9 cellular contexts compared by ENCODE assay signal in the genomic region with DNA sequence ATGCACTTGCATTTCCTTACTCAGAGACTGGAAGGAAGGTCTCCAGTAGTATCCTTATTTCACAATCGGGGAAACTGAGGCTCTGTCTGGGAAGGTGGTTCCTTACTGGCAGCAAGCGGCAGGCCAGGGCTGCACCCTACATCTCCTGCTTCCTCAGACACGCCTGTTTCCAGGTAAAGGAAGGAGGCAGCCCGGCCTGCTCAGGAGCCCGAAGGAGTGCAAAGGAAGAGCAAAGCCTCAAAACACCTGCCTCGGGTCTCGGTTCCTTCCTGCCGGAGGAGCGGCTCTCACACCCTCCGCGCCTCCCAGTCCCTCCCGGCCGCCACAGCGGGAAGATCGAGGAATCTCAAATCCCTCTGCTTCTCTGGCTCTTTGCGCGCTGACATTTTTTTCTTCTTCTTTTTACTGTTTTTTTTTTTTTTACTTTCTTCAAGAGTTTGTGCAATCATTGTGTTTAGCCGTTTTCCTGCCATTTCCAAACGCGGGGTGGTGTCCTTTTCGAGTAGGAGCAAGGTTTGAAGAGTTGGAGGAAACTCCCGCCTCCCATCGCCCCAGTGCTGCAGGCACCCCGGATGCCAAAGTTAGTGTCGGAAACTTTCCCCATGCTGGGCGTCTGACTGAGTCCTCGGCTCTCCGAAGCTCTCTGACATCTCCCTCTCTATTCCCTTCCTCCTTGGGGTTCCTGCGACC. TPM values are rescaled to one million over a fixed set of nuclear protein-coding genes. Genes with fewer than 3 reads are reported as not detected.
DNase-seq lines count a peak whose midpoint lies in the region; ATAC-seq and TF ChIP-seq lines count a peak whose summit lies in the region.
"Had no signal": no experiment of that assay in that cellular context is flagged by ENCODE, and none has a peak within 500 bp of the region (broad histone marks: within the 10 kb centered on the region; RNA-seq: fewer than 3 reads in every experiment).

No MANE protein-coding gene starts in this region.

- H3K9me2 ChIP-seq in DOHH2 (replicated peaks; ENCODE audit: control insufficient read depth, low read length): no peaks in the 10 kb centered on the region

- H3K36me3 ChIP-seq in DOHH2 (ENCODE audit: control insufficient read depth, low read length) (no peaks in the 10 kb centered on the region), cardiac muscle cell (no peaks in the 10 kb centered on the region), rectal smooth muscle tissue (ENCODE audit: control insufficient read depth, insufficient read depth, low read length) (no peaks in the 10 kb centered on the region)

- peaks cover 6 to 7% of the 10 kb centered on the region in 2 donors for H3K9me3 Mint-ChIP-seq in activated T-cell treated with anti-CD3 and anti-CD28 coated beads, Interleukin-2, amount 50 U/mL, for 72 hours

- no peaks in the 10 kb centered on the region for H3K79me2 ChIP-seq in DOHH2 (ENCODE audit: control insufficient read depth, low read length)

- H3K27me3 Mint-ChIP-seq in activated T-cell treated with anti-CD3 and anti-CD28 coated beads, Interleukin-2, amount 50 U/mL, for 72 hours (ENCODE audit: low read depth): peaks cover 72% of the 10 kb centered on the region

- H3K27me3 ChIP-seq in DOHH2 (ENCODE audit: control insufficient read depth, low read length) (peaks cover 34% of the 10 kb centered on the region), cardiac muscle cell (peaks cover 62% of the 10 kb centered on the region), rectal smooth muscle tissue (ENCODE audit: control insufficient read depth, insufficient read depth, low read length) (peaks cover 2% of the 10 kb centered on the region)

- no peaks in the 10 kb centered on the region for H4K20me1 ChIP-seq in DOHH2 (ENCODE audit: control insufficient read depth, insufficient read depth, low read depth, low read length)

- peaks cover 8% of the 10 kb centered on the region; the same call in 1 of the 2 replicates for H3K9me3 ChIP-seq in DOHH2 (ENCODE audit: control insufficient read depth, insufficient read depth, low read length)
- H3K9me3 ChIP-seq in cardiac muscle cell (ENCODE audit: low read depth): no peaks in the 10 kb centered on the region

- peaks cover 10% of the 10 kb centered on the region for H3K4me1 ChIP-seq in DOHH2 (ENCODE audit: control insufficient read depth, low read length)
- no peaks in the 10 kb centered on the region for H3K4me1 ChIP-seq in cardiac muscle cell (ENCODE audit: low read depth)
- H3K4me1 ChIP-seq in rectal smooth muscle tissue (ENCODE audit: control insufficient read depth, insufficient read depth, low read length): peaks cover 5% of the 10 kb centered on the region

- peak overlapping the region; percentile 4 for H3K9ac ChIP-seq in rectal smooth muscle tissue (ENCODE audit: low read length)

- TF ChIP-seq CTCF in DOHH2 (IDR thresholded peaks at IDR 0.05; ENCODE audit: low read depth, low read length, poor library complexity, severe bottlenecking) (peak; percentile 46), cardiac muscle cell (IDR thresholded peaks at IDR 0.05; ENCODE audit: low read depth, low read length) (no peak)

- H3F3A ChIP-seq in DOHH2 (ENCODE audit: control insufficient read depth, insufficient read depth): no peaks in the 10 kb centered on the region

- H3K27ac ChIP-seq in DOHH2 (ENCODE audit: low read depth, low read length) (no peak overlapping the region), cardiac muscle cell (no peak overlapping the region), rectal smooth muscle tissue (ENCODE audit: low read depth, low read length) (no peak overlapping the region)

- peaks cover 0 to 7% of the 10 kb centered on the region in 2 donors for H3K36me3 Mint-ChIP-seq in activated T-cell treated with anti-CD3 and anti-CD28 coated beads, Interleukin-2, amount 50 U/mL, for 72 hours (ENCODE audit: insufficient read depth in 2 of 2)

- H3K4me2 ChIP-seq in DOHH2 (ENCODE audit: low read length): no peak overlapping the region

- peak; percentile 4 to 12 for DNase-seq in activated T-cell treated with anti-CD3 and anti-CD28 coated beads, Interleukin-2, amount 50 U/mL, for 72 hours
- DNase-seq in cardiac muscle cell (ENCODE audit: low read depth in 1 of 2, low spot score in 1 of 2) (peak in 1 of 2 donors; percentile 67), GM19240 (ENCODE audit: insufficient read length, low spot score) (no peak)

- H3K4me3 ChIP-seq in DOHH2 (ENCODE audit: low read length) (no peak overlapping the region), cardiac muscle cell (peak overlapping the region; percentile 43), rectal smooth muscle tissue (ENCODE audit: low read length) (peak overlapping the region; percentile 74)

- ATAC-seq in HG03439 (IDR thresholded peaks at IDR 0.05; ENCODE audit: unreplicated experiment) (peak; percentile 16), GM21576 (IDR thresholded peaks at IDR 0.05; ENCODE audit: unreplicated experiment) (no peak), GM21737 (IDR thresholded peaks at IDR 0.05; ENCODE audit: unreplicated experiment) (no peak)
- ATAC-seq in activated T-cell treated with anti-CD3 and anti-CD28 coated beads, Interleukin-2, amount 50 U/mL, for 72 hours (replicated peaks in 1 of 2): peak; percentile 18 to 46

- H3K27ac Mint-ChIP-seq in activated T-cell treated with anti-CD3 and anti-CD28 coated beads, Interleukin-2, amount 50 U/mL, for 72 hours: no peak overlapping the region

- H3K4me1 Mint-ChIP-seq in activated T-cell treated with anti-CD3 and anti-CD28 coated beads, Interleukin-2, amount 50 U/mL, for 72 hours (ENCODE audit: low read depth): peaks cover 14% of the 10 kb centered on the region

- peak overlapping the region; percentile 82 to 95 for H3K4me3 Mint-ChIP-seq in activated T-cell treated with anti-CD3 and anti-CD28 coated beads, Interleukin-2, amount 50 U/mL, for 72 hours

RNA-seq across cellular contexts. Expression of a gene that starts 1.0 kb away (rescaled TPM):
- total RNA-seq in activated T-cell treated with anti-CD3 and anti-CD28 coated beads, Interleukin-2, amount 50 U/mL, for 72 hours: not detected
- total RNA-seq in cardiac muscle cell: not detected in 2 replicates
- 1.1 and 1.6 TPM in 2 replicates for polyA plus RNA-seq in cardiac muscle cell
- total RNA-seq: SK-MEL-5 had no signal

Comparison
In these comparisons a context has a peak if more than half of its experiments do, and no peak if none do; other contexts are left out.
1. ATAC-seq: peak in HG03439 (single experiment) and activated T-cell treated with anti-CD3 and anti-CD28 coated beads, Interleukin-2, amount 50 U/mL, for 72 hours (2 of 2); none in GM21576 (single experiment) and GM21737 (single experiment).